ENCODE assay signal across 13 cellular contexts in the genomic region with DNA sequence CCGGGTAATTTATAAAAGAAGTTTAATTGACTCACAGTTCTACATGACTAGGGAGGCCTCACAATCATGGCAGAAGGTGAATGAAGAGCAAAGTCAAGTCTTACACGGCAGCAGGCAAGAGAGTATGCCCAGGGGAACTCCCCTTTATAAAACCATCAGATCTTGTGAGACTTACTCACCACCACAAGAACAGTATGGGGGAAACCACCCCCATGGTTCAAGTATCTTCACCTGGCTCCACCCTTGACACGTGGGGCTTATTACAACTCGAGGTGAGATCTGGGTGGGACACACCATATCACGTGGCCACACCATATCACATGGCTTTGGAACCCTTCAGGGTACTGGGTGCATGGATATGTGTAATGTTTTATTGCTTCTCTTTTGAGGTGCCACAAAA.
"Had no signal": no experiment of that assay in that cellular context is flagged by ENCODE, and none has a peak within 500 bp of the region (broad histone marks: within the 10 kb centered on the region; RNA-seq: fewer than 3 reads in every experiment).

No MANE protein-coding gene starts in this region.

- H3K4me3 ChIP-seq: esophagus squamous epithelium, testis had no signal

- H3K4me1 Mint-ChIP-seq: activated naive CD4-positive, alpha-beta T cell treated with anti-CD3 and anti-CD28 coated beads, Interleukin-2, amount 50 U/mL, for 24 hours had no signal

- DNase-seq: activated CD4-positive, alpha-beta T cell treated with anti-CD3 and anti-CD28 coated beads, Interleukin-2, amount 50 U/mL, for 4 hours; effector memory CD8-positive, alpha-beta T cell; esophagus squamous epithelium; nephron progenitor cell; occipital lobe; retina; SK-N-SH; stimulated activated CD4-positive, alpha-beta T cell treated with anti-CD3 and anti-CD28 coated beads, Interleukin-12 subunit alpha, Interleukin-12 subunit beta, amount 100 ng/mL, for 4 hours; stimulated activated CD4-positive, alpha-beta T cell treated with anti-CD3 and anti-CD28 coated beads, Interleukin-1b, Interleukin-23, amount 100 ng/mL, for 48 hours; testis had no signal

- H3K9me3 Mint-ChIP-seq: activated naive CD4-positive, alpha-beta T cell treated with anti-CD3 and anti-CD28 coated beads, Interleukin-2, amount 50 U/mL, for 24 hours; effector memory CD8-positive, alpha-beta T cell; nephron progenitor cell; T-helper 2 cell treated with Interferon-gamma antibody and Interleukin-4, amounts not matched to agents 5 μg/mL and 100 μg/mL, for 36 hours; type B pancreatic cell had no signal

- H3K4me2 ChIP-seq: SK-N-SH had no signal

- H3K9me2 ChIP-seq: SK-N-SH had no signal

- H3K36me3 ChIP-seq: esophagus squamous epithelium had no signal

- ATAC-seq: effector memory CD8-positive, alpha-beta T cell had no signal

- H3K9me3 ChIP-seq: esophagus squamous epithelium, SK-N-SH, testis had no signal

- H3K4me3 Mint-ChIP-seq: activated naive CD4-positive, alpha-beta T cell treated with anti-CD3 and anti-CD28 coated beads, Interleukin-2, amount 50 U/mL, for 24 hours; effector memory CD8-positive, alpha-beta T cell; nephron progenitor cell; T-helper 2 cell treated with Interferon-gamma antibody and Interleukin-4, amounts not matched to agents 5 μg/mL and 100 μg/mL, for 36 hours; type B pancreatic cell had no signal

- H3K9ac ChIP-seq: SK-N-SH had no signal

- H3K27ac ChIP-seq: esophagus squamous epithelium, testis had no signal

- H3K36me3 Mint-ChIP-seq: activated naive CD4-positive, alpha-beta T cell treated with anti-CD3 and anti-CD28 coated beads, Interleukin-2, amount 50 U/mL, for 24 hours; type B pancreatic cell had no signal

- H3K27me3 ChIP-seq: esophagus squamous epithelium, testis had no signal

- H3K27ac Mint-ChIP-seq: activated naive CD4-positive, alpha-beta T cell treated with anti-CD3 and anti-CD28 coated beads, Interleukin-2, amount 50 U/mL, for 24 hours; effector memory CD8-positive, alpha-beta T cell; nephron progenitor cell; T-helper 2 cell treated with Interferon-gamma antibody and Interleukin-4, amounts not matched to agents 5 μg/mL and 100 μg/mL, for 36 hours; type B pancreatic cell had no signal
